In the genomic region with DNA sequence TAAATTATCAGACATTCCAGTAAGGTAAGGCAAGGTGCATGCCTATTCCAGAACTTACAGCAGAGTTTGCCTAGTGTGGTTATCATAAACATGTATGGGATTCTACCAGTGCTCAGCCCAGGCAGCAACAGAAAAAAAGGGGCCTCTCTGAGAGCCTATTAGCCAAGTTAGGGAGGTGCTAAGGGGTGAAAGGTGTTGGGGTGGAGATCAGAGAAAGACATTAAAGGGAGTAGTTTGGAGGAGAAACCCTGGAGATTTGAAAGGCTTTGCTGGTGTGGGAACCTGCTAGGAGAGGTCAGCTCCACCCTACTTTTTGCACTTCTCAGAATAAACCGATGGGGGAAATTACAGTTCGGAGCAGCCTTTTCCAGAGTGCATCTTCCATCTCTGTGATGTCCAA, we compare ENCODE assay signal across 8 cellular contexts. TPM values are rescaled to one million over a fixed set of nuclear protein-coding genes. Genes with fewer than 3 reads are reported as not detected.
DNase-seq lines count a peak whose midpoint lies in the region; ATAC-seq, FAIRE-seq and TF ChIP-seq lines count a peak whose summit lies in the region.

No MANE protein-coding gene starts in this region.

- H3K4me1 ChIP-seq in left lung (peaks cover 45 to 77% of the 10 kb centered on the region in 2 donors), thymus (ENCODE audit: control insufficient read depth, insufficient read depth, low read length) (peaks cover 25% of the 10 kb centered on the region), small intestine (ENCODE audit: control insufficient read depth in 2 of 2, insufficient read depth in 1 of 2, low read depth in 1 of 2, low read length in 1 of 2) (peaks cover 6 to 24% of the 10 kb centered on the region in 2 donors)

- H3K36me3 Mint-ChIP-seq in activated naive CD4-positive, alpha-beta T cell treated with anti-CD3 and anti-CD28 coated beads for 36 hours (ENCODE audit: low read depth), result peaks cover 51% of the 10 kb centered on the region
- peaks cover 46% of the 10 kb centered on the region for H3K36me3 Mint-ChIP-seq in activated T-helper 1 cell treated with anti-CD3 and anti-CD28 coated beads, Interleukin-12 subunit alpha, Interleukin-12 subunit beta, Interleukin-2, Interleukin-4 antibody, amounts not matched to agents 30 ng/mL and 10 ng/mL and 1 ng/mL, durations not matched to agents 14 hours and 24 hours and 36 hours (ENCODE audit: low read depth)

- H3K9me3 ChIP-seq in left lung (no peaks in the 10 kb centered on the region), thymus (ENCODE audit: control insufficient read depth) (no peaks in the 10 kb centered on the region), small intestine (ENCODE audit: control insufficient read depth, low read depth) (no peaks in the 10 kb centered on the region)

- no peak for ATAC-seq in left lung
- ATAC-seq in GM21526 (IDR thresholded peaks at IDR 0.05; ENCODE audit: low FRiP score, unreplicated experiment), result no peak
- no peak for ATAC-seq in GM18907 (IDR thresholded peaks at IDR 0.05; ENCODE audit: unreplicated experiment)

- H3K27ac Mint-ChIP-seq in activated naive CD4-positive, alpha-beta T cell treated with anti-CD3 and anti-CD28 coated beads for 36 hours, result peak overlapping the region; percentile 88
- H3K27ac Mint-ChIP-seq in activated T-helper 1 cell treated with anti-CD3 and anti-CD28 coated beads, Interleukin-12 subunit alpha, Interleukin-12 subunit beta, Interleukin-2, Interleukin-4 antibody, amounts not matched to agents 30 ng/mL and 10 ng/mL and 1 ng/mL, durations not matched to agents 14 hours and 24 hours and 36 hours, result peak overlapping the region; percentile 95

- no peak for TF ChIP-seq CTCF in left lung (IDR thresholded peaks at IDR 0.05)

- H3K9me3 Mint-ChIP-seq in activated naive CD4-positive, alpha-beta T cell treated with anti-CD3 and anti-CD28 coated beads for 36 hours, result no peaks in the 10 kb centered on the region
- no peaks in the 10 kb centered on the region for H3K9me3 Mint-ChIP-seq in activated T-helper 1 cell treated with anti-CD3 and anti-CD28 coated beads, Interleukin-12 subunit alpha, Interleukin-12 subunit beta, Interleukin-2, Interleukin-4 antibody, amounts not matched to agents 30 ng/mL and 10 ng/mL and 1 ng/mL, durations not matched to agents 14 hours and 24 hours and 36 hours

- H3K4me1 Mint-ChIP-seq in activated naive CD4-positive, alpha-beta T cell treated with anti-CD3 and anti-CD28 coated beads for 36 hours (ENCODE audit: low read depth), result peaks cover 60% of the 10 kb centered on the region
- peaks cover 64% of the 10 kb centered on the region for H3K4me1 Mint-ChIP-seq in activated T-helper 1 cell treated with anti-CD3 and anti-CD28 coated beads, Interleukin-12 subunit alpha, Interleukin-12 subunit beta, Interleukin-2, Interleukin-4 antibody, amounts not matched to agents 30 ng/mL and 10 ng/mL and 1 ng/mL, durations not matched to agents 14 hours and 24 hours and 36 hours (ENCODE audit: low read depth)

- peak; percentile 47 for DNase-seq in activated naive CD4-positive, alpha-beta T cell treated with anti-CD3 and anti-CD28 coated beads for 36 hours
- DNase-seq in activated naive CD4-positive, alpha-beta T cell treated with anti-CD3 and anti-CD28 coated beads, Interleukin-2, amount 50 U/mL, for 16 hours, result no peak
- DNase-seq in activated T-helper 1 cell treated with anti-CD3 and anti-CD28 coated beads, Interleukin-12 subunit alpha, Interleukin-12 subunit beta, Interleukin-2, Interleukin-4 antibody, amounts not matched to agents 30 ng/mL and 10 ng/mL and 1 ng/mL, durations not matched to agents 14 hours and 24 hours and 36 hours (ENCODE audit: low spot score), result no peak
- DNase-seq in left lung, result no peak
- no peak for DNase-seq in small intestine

- no peaks in the 10 kb centered on the region for H3K27me3 ChIP-seq in left lung
- no peaks in the 10 kb centered on the region for H3K27me3 ChIP-seq in thymus (ENCODE audit: control insufficient read depth, insufficient read depth)
- no peaks in the 10 kb centered on the region for H3K27me3 ChIP-seq in small intestine (ENCODE audit: control insufficient read depth in 2 of 2, insufficient read depth in 2 of 2, low read length in 2 of 2)

- intact Hi-C loops in activated naive CD4-positive, alpha-beta T cell treated with anti-CD3 and anti-CD28 coated beads for 36 hours (cut with micrococcal nuclease), result loop anchor here (5.0 to 10.0 kb wide), 4 partner anchors 437 to 1055 kb away; partner anchors contain the start of genes BCS1L, DNAJB2 and ZNF142
- intact Hi-C loops in activated T-helper 1 cell treated with anti-CD3 and anti-CD28 coated beads, Interleukin-12 subunit alpha, Interleukin-12 subunit beta, Interleukin-2, Interleukin-4 antibody, amounts not matched to agents 30 ng/mL and 10 ng/mL and 1 ng/mL, durations not matched to agents 14 hours and 24 hours and 36 hours (cut with micrococcal nuclease), result loop anchor here (2.0 to 10.0 kb wide), 8 partner anchors 37 to 1725 kb away; partner anchors contain the start of genes BCS1L, CTDSP1, DNPEP and RPL37A
- intact Hi-C loops in left lung (cut with DNase I), result no loop called here

- H3K27me3 Mint-ChIP-seq in activated naive CD4-positive, alpha-beta T cell treated with anti-CD3 and anti-CD28 coated beads for 36 hours (ENCODE audit: low read depth), result no peaks in the 10 kb centered on the region
- H3K27me3 Mint-ChIP-seq in activated T-helper 1 cell treated with anti-CD3 and anti-CD28 coated beads, Interleukin-12 subunit alpha, Interleukin-12 subunit beta, Interleukin-2, Interleukin-4 antibody, amounts not matched to agents 30 ng/mL and 10 ng/mL and 1 ng/mL, durations not matched to agents 14 hours and 24 hours and 36 hours (ENCODE audit: insufficient read depth), result no peaks in the 10 kb centered on the region

- H3K27ac ChIP-seq in left lung (peak overlapping the region; percentile 95 to 96), thymus (ENCODE audit: low read depth) (no peak overlapping the region), small intestine (ENCODE audit: low read depth in 1 of 2, low read length in 1 of 2) (peak overlapping the region in 1 of 2 donors; percentile 36)

- CTCF ChIA-PET in activated naive CD4-positive, alpha-beta T cell treated with anti-CD3 and anti-CD28 coated beads for 36 hours (lab: Charles Lee), result interaction anchor here (0.7 to 4.2 kb wide), 5 partner anchors 10 to 667 kb away, joined by 3 to 36 read pairs (median 4); partner anchors contain the start of genes PNKD, RNF25 and STK36

- H3K36me3 ChIP-seq in left lung (peaks cover 0 to 30% of the 10 kb centered on the region in 2 donors), thymus (ENCODE audit: control insufficient read depth, insufficient read depth) (peaks cover 4% of the 10 kb centered on the region), small intestine (ENCODE audit: control insufficient read depth in 2 of 2, insufficient read depth in 2 of 2, low read length in 2 of 2) (peaks cover 0 to 6% of the 10 kb centered on the region in 2 donors)

- no peak for FAIRE-seq in small intestine (lab: Jason Lieb, UNC)

- peak overlapping the region in 1 of 2 donors; percentile 91 for H3K4me3 ChIP-seq in left lung
- peak overlapping the region; percentile 10 for H3K4me3 ChIP-seq in thymus (ENCODE audit: low read length)
- H3K4me3 ChIP-seq in small intestine (ENCODE audit: low read depth in 1 of 2, low read length in 2 of 2), result no peak overlapping the region

- WGBS in thymus, result 49% methylated on average over 2 of the region's 2 CpGs
- 47 to 65% (median 55%) methylated on average over 2 of the region's 2 CpGs for WGBS in small intestine, 3 donors

- H3K4me3 Mint-ChIP-seq in activated naive CD4-positive, alpha-beta T cell treated with anti-CD3 and anti-CD28 coated beads for 36 hours, result peak overlapping the region; percentile 78
- peak overlapping the region; percentile 91 for H3K4me3 Mint-ChIP-seq in activated T-helper 1 cell treated with anti-CD3 and anti-CD28 coated beads, Interleukin-12 subunit alpha, Interleukin-12 subunit beta, Interleukin-2, Interleukin-4 antibody, amounts not matched to agents 30 ng/mL and 10 ng/mL and 1 ng/mL, durations not matched to agents 14 hours and 24 hours and 36 hours

RNA-seq across cellular contexts. Expression of gene ARPC2, which starts 2.9 kb away (rescaled TPM):
- 100 to 1,000 TPM; 461 to 475 TPM for total RNA-seq in activated naive CD4-positive, alpha-beta T cell treated with anti-CD3 and anti-CD28 coated beads for 36 hours
- 507 and 509 TPM in 2 replicates for total RNA-seq in activated T-helper 1 cell treated with anti-CD3 and anti-CD28 coated beads, Interleukin-12 subunit alpha, Interleukin-12 subunit beta, Interleukin-2, Interleukin-4 antibody, amounts not matched to agents 30 ng/mL and 10 ng/mL and 1 ng/mL, durations not matched to agents 14 hours and 24 hours and 36 hours
- total RNA-seq in left lung, result 100 to 1,000 TPM; 361 to 452 TPM
- polyA plus RNA-seq in thymus (292 TPM), small intestine (100 to 1,000 TPM; 251 to 300 (median 288) TPM)

RNA-seq across cellular contexts. Expression of gene GPBAR1, which starts 40.9 kb away (rescaled TPM):
- total RNA-seq in activated naive CD4-positive, alpha-beta T cell treated with anti-CD3 and anti-CD28 coated beads for 36 hours, result under 1 TPM in 1 of 2 experiments, not detected in 1; 0.10 TPM
- 0.54 and 0.78 TPM in 2 replicates for total RNA-seq in activated T-helper 1 cell treated with anti-CD3 and anti-CD28 coated beads, Interleukin-12 subunit alpha, Interleukin-12 subunit beta, Interleukin-2, Interleukin-4 antibody, amounts not matched to agents 30 ng/mL and 10 ng/mL and 1 ng/mL, durations not matched to agents 14 hours and 24 hours and 36 hours
- 1 to 10 TPM; 1.7 to 4.3 TPM for total RNA-seq in left lung
- polyA plus RNA-seq in thymus (1.0 TPM), small intestine (1 to 10 TPM; 1.3 to 3.9 (median 1.4) TPM)

RNA-seq across cellular contexts. Expression of gene AAMP, which starts 50.0 kb away (rescaled TPM):
- total RNA-seq in activated naive CD4-positive, alpha-beta T cell treated with anti-CD3 and anti-CD28 coated beads for 36 hours, result 10 to 100 TPM; 58.7 to 59.4 TPM
- total RNA-seq in activated T-helper 1 cell treated with anti-CD3 and anti-CD28 coated beads, Interleukin-12 subunit alpha, Interleukin-12 subunit beta, Interleukin-2, Interleukin-4 antibody, amounts not matched to agents 30 ng/mL and 10 ng/mL and 1 ng/mL, durations not matched to agents 14 hours and 24 hours and 36 hours, result 88.0 and 90.2 TPM in 2 replicates
- total RNA-seq in left lung, result 10 to 100 TPM; 55.2 to 57.2 TPM
- polyA plus RNA-seq in thymus (67.2 TPM), small intestine (100 to 1,000 TPM; 101 to 134 (median 118) TPM)

RNA-seq across cellular contexts. Expression of gene PNKD, which starts 50.4 kb away (rescaled TPM):
- 10 to 100 TPM; 20.4 to 21.4 TPM for total RNA-seq in activated naive CD4-positive, alpha-beta T cell treated with anti-CD3 and anti-CD28 coated beads for 36 hours
- 18.6 and 20.3 TPM in 2 replicates for total RNA-seq in activated T-helper 1 cell treated with anti-CD3 and anti-CD28 coated beads, Interleukin-12 subunit alpha, Interleukin-12 subunit beta, Interleukin-2, Interleukin-4 antibody, amounts not matched to agents 30 ng/mL and 10 ng/mL and 1 ng/mL, durations not matched to agents 14 hours and 24 hours and 36 hours
- total RNA-seq in left lung, result 10 to 100 TPM; 93.4 to 96.8 TPM
- 76.1 TPM for polyA plus RNA-seq in thymus
- 100 to 1,000 TPM in 1 of 3 donors, 10 to 100 TPM in 2; 88.4 to 137 (median 91.6) TPM for polyA plus RNA-seq in small intestine

RNA-seq across cellular contexts. Expression of gene CXCR1, which starts 53.2 kb away (rescaled TPM):
- total RNA-seq in activated naive CD4-positive, alpha-beta T cell treated with anti-CD3 and anti-CD28 coated beads for 36 hours, result not detected
- not detected in 2 replicates for total RNA-seq in activated T-helper 1 cell treated with anti-CD3 and anti-CD28 coated beads, Interleukin-12 subunit alpha, Interleukin-12 subunit beta, Interleukin-2, Interleukin-4 antibody, amounts not matched to agents 30 ng/mL and 10 ng/mL and 1 ng/mL, durations not matched to agents 14 hours and 24 hours and 36 hours
- 10 to 100 TPM in 1 of 2 donors, 1 to 10 TPM in 1; 1.7 to 21.0 TPM for total RNA-seq in left lung
- polyA plus RNA-seq in thymus (0.37 TPM), small intestine (under 1 TPM in 2 of 3 donors, not detected in 1; 0.03 to 0.22 TPM)

Comparison
In these comparisons a context has a peak if more than half of its experiments do, and no peak if none do; other contexts are left out.
1. intact Hi-C loops: an anchor here in activated naive CD4-positive, alpha-beta T cell treated with anti-CD3 and anti-CD28 coated beads for 36 hours (5.0 to 10.0 kb wide) and activated T-helper 1 cell treated with anti-CD3 and anti-CD28 coated beads, Interleukin-12 subunit alpha, Interleukin-12 subunit beta, Interleukin-2, Interleukin-4 antibody, amounts not matched to agents 30 ng/mL and 10 ng/mL and 1 ng/mL, durations not matched to agents 14 hours and 24 hours and 36 hours (2.0 to 10.0 kb wide); none called in left lung.